In genomic region chrX:18227458-18227857, GRCh38 we compare ENCODE assay signal across 12 cellular contexts. TPM values are rescaled to one million over a fixed set of nuclear protein-coding genes. Genes with fewer than 3 reads are reported as not detected.
"Had no signal": no experiment of that assay in that cellular context is flagged by ENCODE, and none has a peak within 500 bp of the region (broad histone marks: within the 10 kb centered on the region; RNA-seq: fewer than 3 reads in every experiment).

No MANE protein-coding gene starts in this region.

- H3K4me3 ChIP-seq: GM23248, GM23338, HAP-1 had no signal

- H3K27ac ChIP-seq: GM23248 had no signal

- H3K27ac Mint-ChIP-seq: GM23338, HFFc6 had no signal

- ATAC-seq: GM23338, HCT116 had no signal

- H3K9ac ChIP-seq: GM23248 had no signal

- H3K4me2 ChIP-seq: GM23338 had no signal

- H2AFZ ChIP-seq: GM23248, GM23338 had no signal

- FAIRE-seq: H1, H54 had no signal

- DNase-seq: GM23248, GOT3, H7, H9, HCEC 1CT, HFFc6 had no signal

- H3K4me1 ChIP-seq: HAP-1 had no signal

- H3K9me3 ChIP-seq: HAP-1 had no signal

- H3K4me3 Mint-ChIP-seq: GM23338, H9, HFFc6 had no signal

- H3K9me3 Mint-ChIP-seq: GM23338, HFFc6 had no signal

- H3K36me3 ChIP-seq: HAP-1 had no signal

- H3K4me1 Mint-ChIP-seq: GM23338 had no signal

RNA-seq across cellular contexts. Expression of gene BEND2, which starts 6.8 kb away (rescaled TPM):
- total RNA-seq: GM23248, GM23338, H1, H4, H7, H9, HFFc6 had no signal
- polyA plus RNA-seq: GM23248, GM23338, H1 had no signal
